17 cellular contexts compared by ENCODE assay signal in genomic region chr1:62722796-62723195, GRCh38. TPM values are rescaled to one million over a fixed set of nuclear protein-coding genes. Genes with fewer than 3 reads are reported as not detected.
DNase-seq lines count a peak whose midpoint lies in the region; ATAC-seq and TF ChIP-seq lines count a peak whose summit lies in the region.
"Had no signal": no experiment of that assay in that cellular context is flagged by ENCODE, and none has a peak within 500 bp of the region (broad histone marks: within the 10 kb centered on the region; RNA-seq: fewer than 3 reads in every experiment).

No MANE protein-coding gene starts in this region.

- intact Hi-C loops in left colon (cut with DNase I, micrococcal nuclease), result no loop called here

- no peak overlapping the region for H3K27ac Mint-ChIP-seq in WTC11
- H3K27ac Mint-ChIP-seq: naive thymus-derived CD8-positive, alpha-beta T cell had no signal

- H3K4me1 ChIP-seq in OCI-LY3 (ENCODE audit: low read length), result peaks cover 38% of the 10 kb centered on the region

- peak overlapping the region; percentile 53 for H3K4me2 ChIP-seq in OCI-LY3 (ENCODE audit: low read length)

- no peaks in the 10 kb centered on the region for H3K36me3 Mint-ChIP-seq in WTC11

- no peak overlapping the region for H3K27ac ChIP-seq in OCI-LY3 (ENCODE audit: low read length)
- H3K27ac ChIP-seq: cardiac muscle cell, RWPE1 had no signal

- in situ Hi-C loops in GM13976 (cut with MboI; ENCODE audit: low sequenced_read_pairs, unreplicated experiment), result no loop called here

- peaks cover 26% of the 10 kb centered on the region for H3K4me1 Mint-ChIP-seq in WTC11

- ATAC-seq in GM19468 (IDR thresholded peaks at IDR 0.05; ENCODE audit: extremely low read depth, unreplicated experiment) (peak; percentile 61), HG02973 (IDR thresholded peaks at IDR 0.05; ENCODE audit: unreplicated experiment) (peak; percentile 78), WTC11 (no peak), left colon (no peak)
- ATAC-seq: naive thymus-derived CD8-positive, alpha-beta T cell had no signal

- H3K9me3 ChIP-seq in OCI-LY3 (ENCODE audit: insufficient read depth, low read length), result no peaks in the 10 kb centered on the region

- CTCF ChIA-PET in WTC11 (lab: Charles Lee), result no interaction called here

- POLR2A ChIA-PET in WTC11 (lab: Charles Lee), result no interaction called here

- no peaks in the 10 kb centered on the region for H3K79me2 ChIP-seq in OCI-LY3 (ENCODE audit: low read length)

- H3K27me3 ChIP-seq in OCI-LY3 (ENCODE audit: low read depth, low read length), result peaks cover 26% of the 10 kb centered on the region
- H3K27me3 ChIP-seq: cardiac muscle cell had no signal

- H3K4me3 ChIP-seq in OCI-LY3 (ENCODE audit: low read length), result no peak overlapping the region
- H3K4me3 ChIP-seq: cardiac muscle cell had no signal

- no peak overlapping the region for H3K4me3 Mint-ChIP-seq in WTC11
- H3K4me3 Mint-ChIP-seq: H9; naive thymus-derived CD8-positive, alpha-beta T cell had no signal

- DNase-seq in GM13976 (ENCODE audit: low spot score) (peak; percentile 57), WTC11 (ENCODE audit: low spot score) (no peak), left colon (no peak), NCI-H82 (lab: John Stamatoyannopoulos, UW) (no peak)
- DNase-seq in stimulated activated CD8-positive, alpha-beta memory T cell treated with anti-CD3 and anti-CD28 coated beads, Interleukin-4, amount 100 ng/mL, for 48 hours, result no peak
- DNase-seq: activated CD4-positive, CD25-positive, alpha-beta regulatory T cell treated with anti-CD3 and anti-CD28 coated beads, Interleukin-2, amount 50 U/mL, for 72 hours; activated effector memory CD4-positive, alpha-beta T cell treated with Interleukin-2 at 50 U/mL for 16 hours; AML-193; GF-D8; H9; KBM-7; naive thymus-derived CD8-positive, alpha-beta T cell had no signal

- no peak overlapping the region for H3K9ac ChIP-seq in OCI-LY3 (ENCODE audit: low read length)

- TF ChIP-seq CTCF in GM13976 (IDR thresholded peaks at IDR 0.05; ENCODE audit: borderline replicate concordance, control extremely low read depth, extremely low read depth, insufficient read depth, missing control alignments), result no peak
- no peak for TF ChIP-seq CTCF in OCI-LY3 (IDR thresholded peaks at IDR 0.05; ENCODE audit: low read depth, low read length)
- no peak for TF ChIP-seq CTCF in WTC11 (IDR thresholded peaks at IDR 0.05)

- H3K27me3 Mint-ChIP-seq in WTC11 (ENCODE audit: low read depth), result peaks cover 3% of the 10 kb centered on the region; the same call in 1 of the 2 replicates

- H3K9me3 Mint-ChIP-seq in WTC11, result no peaks in the 10 kb centered on the region
- H3K9me3 Mint-ChIP-seq: H9; naive thymus-derived CD8-positive, alpha-beta T cell had no signal

- no peaks in the 10 kb centered on the region for H4K20me1 ChIP-seq in OCI-LY3 (ENCODE audit: insufficient read depth, low read length)

- no peak overlapping the region for H2AFZ ChIP-seq in OCI-LY3 (ENCODE audit: low read depth, low read length)

- no peaks in the 10 kb centered on the region for H3K36me3 ChIP-seq in OCI-LY3 (replicated peaks; ENCODE audit: low read depth, low read length)
- H3K36me3 ChIP-seq: cardiac muscle cell had no signal

TF ChIP-seq in WTC11, 78 proteins besides CTCF, POLR2A, EP300 and RAD21:
- TF ChIP-seq ZNF512 (CRISPR knock-in tag; IDR thresholded peaks at IDR 0.05; ENCODE audit: borderline replicate concordance) (no peak), FOXP1 (CRISPR knock-in tag; IDR thresholded peaks at IDR 0.05; ENCODE audit: borderline replicate concordance) (no peak), JUN (CRISPR knock-in tag; IDR thresholded peaks at IDR 0.05) (no peak), OVOL2 (CRISPR knock-in tag; IDR thresholded peaks at IDR 0.05; ENCODE audit: borderline replicate concordance) (no peak), PREB (CRISPR knock-in tag; IDR thresholded peaks at IDR 0.05; ENCODE audit: borderline replicate concordance) (no peak), ZNF121 (CRISPR knock-in tag; IDR thresholded peaks at IDR 0.05) (no peak), FOXJ3 (CRISPR knock-in tag; IDR thresholded peaks at IDR 0.05; ENCODE audit: borderline replicate concordance) (no peak)

RNA-seq across cellular contexts. Expression of gene DOCK7, which starts 34.6 kb away (rescaled TPM):
- total RNA-seq in WTC11 (2021) (34.2 to 34.7 TPM (median 34.7 TPM) in 3 replicates), left colon (10 to 100 TPM; 31.5 to 33.8 TPM)

Comparison
In these comparisons a context has a peak if more than half of its experiments do, and no peak if none do; other contexts are left out.
1. ATAC-seq: peak in GM19468 (single experiment) and HG02973 (single experiment); none in WTC11 (single experiment) and left colon (single experiment).